In genomic region chr16:54115558-54115957, GRCh38 we compare ENCODE assay signal across 17 cellular contexts.
"Had no signal": no experiment of that assay in that cellular context is flagged by ENCODE, and none has a peak within 500 bp of the region (broad histone marks: within the 10 kb centered on the region; RNA-seq: fewer than 3 reads in every experiment).

No MANE protein-coding gene starts in this region.

- ATAC-seq: HepG2 had no signal

- H3K4me3 ChIP-seq: MG63 had no signal

- H3K27me3 ChIP-seq: MG63 had no signal

- H3K9me3 ChIP-seq: MG63 had no signal

- DNase-seq: IMR-90, Karpas-422, KG1, MG63, NCI-H1417 treated with DMSO at 0.1 percent for 48 hours, NCI-H146, NCI-H187, NCI-H2081 treated with DMSO at 0.1 percent for 48 hours, NCI-H2171, NCI-H226, NCI-H446, NCI-H510A, NCI-H524 treated with DMSO at 0.1 percent for 48 hours, NCI-H774, RPMI8226, SHP77 had no signal
